ENCODE assay signal across 17 cellular contexts in the genomic region with DNA sequence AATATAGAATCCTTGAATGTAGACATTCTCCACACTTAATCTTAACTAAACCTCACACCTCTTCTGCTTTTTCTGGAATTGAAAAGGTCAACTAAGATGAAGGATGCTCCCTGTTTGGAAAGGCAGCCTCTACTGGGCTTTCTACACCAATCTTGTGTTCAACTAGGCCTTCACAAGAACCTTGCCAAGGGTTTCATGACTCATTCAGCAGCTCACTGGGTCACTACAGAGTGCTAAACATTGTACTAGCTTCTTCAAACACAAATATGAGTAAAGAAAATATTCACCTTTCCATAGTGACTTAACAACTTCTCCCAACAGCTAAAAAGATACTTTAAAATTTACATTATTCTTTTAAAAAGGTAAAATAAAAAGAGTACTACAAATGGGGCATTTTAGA.
DNase-seq lines count a peak whose midpoint lies in the region; ATAC-seq, FAIRE-seq and TF ChIP-seq lines count a peak whose summit lies in the region.
"Had no signal": no experiment of that assay in that cellular context is flagged by ENCODE, and none has a peak within 500 bp of the region (broad histone marks: within the 10 kb centered on the region; RNA-seq: fewer than 3 reads in every experiment).

No MANE protein-coding gene starts in this region.

- intact Hi-C loops in MCF 10A (cut with micrococcal nuclease) (no loop called here), mammary epithelial cell (cut with micrococcal nuclease) (no loop called here), heart right ventricle (cut with DNase I) (no loop called here), HepG2 (cut with micrococcal nuclease; ENCODE audit: unreplicated experiment) (no loop called here)

- in situ Hi-C loops in mammary epithelial cell (cut with MboI; ENCODE audit: low sequenced_read_pairs in 2 of 2) = no loop called here
- in situ Hi-C loops in HepG2 (cut with HindIII; ENCODE audit: extremely low pct_ligation_motif_present, low pct_unique_long_range_greater_than_20kb) = no loop called here

- no peaks in the 10 kb centered on the region for H3K9me3 Mint-ChIP-seq in MCF 10A (ENCODE audit: unreplicated experiment)

- no peaks in the 10 kb centered on the region for H3K4me1 Mint-ChIP-seq in MCF 10A (ENCODE audit: insufficient read depth, unreplicated experiment)

- DNase-seq in MCF 10A (ENCODE audit: unreplicated experiment) (peak; percentile 17), mammary epithelial cell (no peak), bronchial epithelial cell (ENCODE audit: low read depth) (peak; percentile 23), iris pigment epithelial cell (ENCODE audit: low read depth) (peak; percentile 14), GOT3 (lab: John Stamatoyannopoulos, UW) (no peak), heart right ventricle (no peak), HepG2 (ENCODE audit: low spot score) (no peak)
- DNase-seq: C1 segment of cervical spinal cord, COR-L47, DMS153, KBM-7, NCI-H1092, NCI-H1694 treated with DMSO at 0.1 percent for 48 hours, NCI-H774 had no signal

- CTCF ChIA-PET in MCF 10A (lab: Yijun Ruan, JAX) (no interaction called here), mammary epithelial cell (lab: Charles Lee; ENCODE audit: low non-redundant PET) (no interaction called here), HepG2 (lab: Yijun Ruan, JAX; ENCODE audit: low intra/inter-chr PET ratio, low total read pairs) (no interaction called here)

- TF ChIP-seq RAD21 in HepG2 (CRISPR knock-in tag; IDR thresholded peaks at IDR 0.05) = no peak

- H3K27ac ChIP-seq in mammary epithelial cell (ENCODE audit: insufficient read depth, low read depth, low read length) (no peak overlapping the region), heart right ventricle (no peak overlapping the region), HepG2 (ENCODE audit: extremely low read length, insufficient read depth, low read length) (no peak overlapping the region)
- H3K27ac ChIP-seq: 22Rv1 had no signal

- H3K4me3 Mint-ChIP-seq in MCF 10A (ENCODE audit: unreplicated experiment) = no peak overlapping the region

- H3K4me1 ChIP-seq in mammary epithelial cell (ENCODE audit: insufficient read depth, low read length) (no peaks in the 10 kb centered on the region), heart right ventricle (no peaks in the 10 kb centered on the region), HepG2 (ENCODE audit: insufficient read depth, low read length) (no peaks in the 10 kb centered on the region)

- H4K20me1 ChIP-seq in mammary epithelial cell (ENCODE audit: insufficient read depth, low read length) = no peaks in the 10 kb centered on the region
- H4K20me1 ChIP-seq in HepG2 (ENCODE audit: insufficient read depth, low read length) = no peaks in the 10 kb centered on the region

- H3K36me3 ChIP-seq in mammary epithelial cell (ENCODE audit: insufficient read depth, low read length) = no peaks in the 10 kb centered on the region
- H3K36me3 ChIP-seq in bronchial epithelial cell (ENCODE audit: control insufficient read depth, insufficient read depth, low read length) = no peaks in the 10 kb centered on the region
- no peaks in the 10 kb centered on the region for H3K36me3 ChIP-seq in heart right ventricle
- no peaks in the 10 kb centered on the region for H3K36me3 ChIP-seq in HepG2 (replicated peaks in 1 of 2; ENCODE audit: control insufficient read depth in 1 of 2, insufficient read depth in 2 of 2, low read length in 2 of 2)

- TF ChIP-seq EP300 in HepG2 (IDR thresholded peaks at IDR 0.05; ENCODE audit: low read depth in 2 of 2, low read length in 2 of 2) = no peak
- no peak for TF ChIP-seq EP300 in HepG2 (CRISPR knock-in tag; IDR thresholded peaks at IDR 0.05; ENCODE audit: borderline replicate concordance)

- dilution Hi-C loops in mammary epithelial cell (cut with HindIII; ENCODE audit: low sequenced_read_pairs) = no loop called here

- no peak overlapping the region for H3K4me2 ChIP-seq in mammary epithelial cell (ENCODE audit: insufficient read depth, low read depth, low read length)
- no peak overlapping the region for H3K4me2 ChIP-seq in HepG2 (ENCODE audit: low read depth, low read length)

- TF ChIP-seq POLR2A in HepG2 (IDR thresholded peaks at IDR 0.05; ENCODE audit: insufficient read depth in 1 of 2, low read depth in 2 of 2, low read length in 2 of 2) = no peak

- ATAC-seq in GM19324 (IDR thresholded peaks at IDR 0.05; ENCODE audit: low FRiP score, unreplicated experiment) (no peak), heart right ventricle (no peak), HepG2 (no peak)

- no peaks in the 10 kb centered on the region for H3K9me3 ChIP-seq in mammary epithelial cell (replicated peaks; ENCODE audit: insufficient read depth, low read length)
- peaks cover 0 to 4% (median 0%) of the 10 kb centered on the region in 11 donors for H3K9me3 ChIP-seq in heart right ventricle
- H3K9me3 ChIP-seq in HepG2 (ENCODE audit: low read length) = peaks cover 39% of the 10 kb centered on the region

- POLR2A ChIA-PET in MCF 10A (lab: Yijun Ruan, JAX) (no interaction called here), HepG2 (lab: Yijun Ruan, JAX) (no interaction called here)

- no peaks in the 10 kb centered on the region for H3K36me3 Mint-ChIP-seq in MCF 10A (ENCODE audit: insufficient read depth, unreplicated experiment)

- TF ChIP-seq CTCF in MCF 10A (IDR thresholded peaks at IDR 0.05; ENCODE audit: unreplicated experiment) (no peak), mammary epithelial cell (conservative IDR thresholded peaks at IDR 0.05 in 1 of 2, IDR thresholded peaks at IDR 0.05 in 1 of 2; ENCODE audit: extremely low read depth in 1 of 2, insufficient read depth in 1 of 2, low read depth in 1 of 2, low read length in 2 of 2) (no peak), bronchial epithelial cell (IDR thresholded peaks at IDR 0.05; ENCODE audit: insufficient read depth, low read length, severe bottlenecking) (no peak), heart right ventricle (IDR thresholded peaks at IDR 0.05) (no peak), HepG2 (CRISPR knock-in tag; IDR thresholded peaks at IDR 0.05) (no peak)

- H2AFZ ChIP-seq in mammary epithelial cell (ENCODE audit: low read depth, low read length) (no peak overlapping the region), HepG2 (ENCODE audit: low read length) (no peak overlapping the region)

- FAIRE-seq in bronchial epithelial cell (lab: Jason Lieb, UNC) (no peak), HepG2 (lab: Jason Lieb, UNC) (no peak)

- no peak overlapping the region for H3K9ac ChIP-seq in mammary epithelial cell (ENCODE audit: insufficient read depth, low read length)
- no peak overlapping the region for H3K9ac ChIP-seq in HepG2 (ENCODE audit: insufficient read depth, low read depth, low read length)

- H3K4me3 ChIP-seq in mammary epithelial cell (replicated peaks in 1 of 3; ENCODE audit: insufficient read depth in 1 of 3, low read depth in 2 of 3, low read length in 3 of 3) (no peak overlapping the region), bronchial epithelial cell (ENCODE audit: low read depth, low read length) (no peak overlapping the region), heart right ventricle (no peak overlapping the region), HepG2 (replicated peaks in 1 of 3; ENCODE audit: insufficient read depth in 1 of 3, low read depth in 2 of 3, low read length in 3 of 3) (no peak overlapping the region)
- H3K4me3 ChIP-seq: SK-N-MC had no signal

- no TSS peak for BruUV-seq in MCF 10A (replicated peaks; lab: Mats Ljungman, UMichigan)
- no TSS peak for BruUV-seq in mammary epithelial cell (replicated peaks; lab: Mats Ljungman, UMichigan)
- BruUV-seq in HepG2 (replicated peaks; lab: Mats Ljungman, UMichigan) = no TSS peak

- H3K27ac Mint-ChIP-seq in MCF 10A (ENCODE audit: low read depth, unreplicated experiment) = no peak overlapping the region

- no peaks in the 10 kb centered on the region for H3K27me3 ChIP-seq in mammary epithelial cell (ENCODE audit: insufficient read depth, low read length)
- H3K27me3 ChIP-seq in bronchial epithelial cell (ENCODE audit: control insufficient read depth, insufficient read depth, low read length) = no peaks in the 10 kb centered on the region
- H3K27me3 ChIP-seq in heart right ventricle = no peaks in the 10 kb centered on the region
- H3K27me3 ChIP-seq in HepG2 (ENCODE audit: control insufficient read depth in 1 of 2, insufficient read depth in 2 of 2, low read length in 2 of 2) = no peaks in the 10 kb centered on the region; a peak in 1 of 5 replicates

- H3K79me2 ChIP-seq in mammary epithelial cell (ENCODE audit: insufficient read depth, low read length) (no peaks in the 10 kb centered on the region), HepG2 (ENCODE audit: insufficient read depth, low read length) (no peaks in the 10 kb centered on the region)

- no peaks in the 10 kb centered on the region for H3K27me3 Mint-ChIP-seq in MCF 10A (ENCODE audit: insufficient read depth, unreplicated experiment)

TF ChIP-seq in HepG2, 621 proteins besides CTCF, POLR2A, EP300 and RAD21:
- TF ChIP-seq ZNF572 (CRISPR knock-in tag; IDR thresholded peaks at IDR 0.05) (no peak), ZNF335 (CRISPR knock-in tag; IDR thresholded peaks at IDR 0.05) (no peak), BRCA1 (CRISPR knock-in tag; IDR thresholded peaks at IDR 0.05) (no peak), CCAR2 (optimal IDR thresholded peaks at IDR 0.05; ENCODE audit: low read depth, low read length) (no peak), NFKB2 (CRISPR knock-in tag; IDR thresholded peaks at IDR 0.05; ENCODE audit: borderline replicate concordance) (no peak)

Comparison
In these comparisons a context has a peak if more than half of its experiments do, and no peak if none do; other contexts are left out.
1. DNase-seq: peak in MCF 10A (single experiment), bronchial epithelial cell (single experiment) and iris pigment epithelial cell (single experiment); none in mammary epithelial cell (single experiment), GOT3 (single experiment), heart right ventricle (0 of 2) and HepG2 (single experiment).